Comparison of ENCODE assay signal across 20 cellular contexts in genomic region chr21:45546636-45547203, GRCh38. TPM values are rescaled to one million over a fixed set of nuclear protein-coding genes. Genes with fewer than 3 reads are reported as not detected.
A peak's percentile ranks its signal among the peaks of the same experiment; 100 is the strongest.
DNase-seq lines count a peak whose midpoint lies in the region; ATAC-seq and TF ChIP-seq lines count a peak whose summit lies in the region.
"Had no signal": no experiment of that assay in that cellular context is flagged by ENCODE, and none has a peak within 500 bp of the region (broad histone marks: within the 10 kb centered on the region; RNA-seq: fewer than 3 reads in every experiment).

No MANE protein-coding gene starts in this region.

- H3K4me3 Mint-ChIP-seq in endodermal cell (no peak overlapping the region), natural killer cell (no peak overlapping the region), GM23338 (no peak overlapping the region)

- H3K36me3 Mint-ChIP-seq in endodermal cell (ENCODE audit: low read depth) (no peaks in the 10 kb centered on the region), natural killer cell (no peaks in the 10 kb centered on the region), GM23338 (ENCODE audit: low read depth) (no peaks in the 10 kb centered on the region)

- WGBS in endodermal cell (ENCODE audit: insufficient coverage in 1 of 2, insufficient read length in 1 of 2), 2 experiments, result 95 to 96% methylated on average over 11 of the region's 11 CpGs

- H3K79me2 ChIP-seq in GM23338 (replicated peaks; ENCODE audit: insufficient read depth), result no peaks in the 10 kb centered on the region

- H3K4me1 Mint-ChIP-seq in endodermal cell (peaks cover 2% of the 10 kb centered on the region), natural killer cell (peaks cover 13 to 22% of the 10 kb centered on the region in 2 donors), GM23338 (peaks cover 17% of the 10 kb centered on the region)

- no peak overlapping the region for H2AFZ ChIP-seq in GM23338

- H4K20me1 ChIP-seq in GM23338 (replicated peaks; ENCODE audit: insufficient read depth), result no peaks in the 10 kb centered on the region

- H3K27ac ChIP-seq in endodermal cell (ENCODE audit: low read depth, low read length) (no peak overlapping the region), neutrophil (peak overlapping the region; percentile 50), GM23338 (ENCODE audit: low read depth) (no peak overlapping the region)
- H3K27ac ChIP-seq: BLaER1 treated with 17β-estradiol and CSF1 and Interleukin-3, amounts not matched to agents 10 nM and 100 nM had no signal

- H3K9me3 Mint-ChIP-seq in endodermal cell, result peaks cover 8% of the 10 kb centered on the region
- no peaks in the 10 kb centered on the region for H3K9me3 Mint-ChIP-seq in natural killer cell
- peaks cover 15% of the 10 kb centered on the region for H3K9me3 Mint-ChIP-seq in GM23338

- H3K27me3 Mint-ChIP-seq in endodermal cell (ENCODE audit: insufficient read depth), result peaks cover 20% of the 10 kb centered on the region
- peaks cover 0 to under 1% of the 10 kb centered on the region in 2 donors for H3K27me3 Mint-ChIP-seq in natural killer cell (ENCODE audit: low read depth in 2 of 2)
- H3K27me3 Mint-ChIP-seq in GM23338 (ENCODE audit: insufficient read depth, low read depth, poor library complexity), result peaks cover 13% of the 10 kb centered on the region

- no peak overlapping the region for H3K27ac Mint-ChIP-seq in endodermal cell
- H3K27ac Mint-ChIP-seq in natural killer cell, result no peak overlapping the region
- H3K27ac Mint-ChIP-seq in GM23338, result no peak overlapping the region

- no peaks in the 10 kb centered on the region for H3K36me3 ChIP-seq in endodermal cell (ENCODE audit: control insufficient read depth, insufficient read depth, low read length)
- no peaks in the 10 kb centered on the region for H3K36me3 ChIP-seq in neutrophil
- H3K36me3 ChIP-seq in GM23338 (ENCODE audit: insufficient read depth), result no peaks in the 10 kb centered on the region
- H3K36me3 ChIP-seq: BLaER1 treated with 17β-estradiol and CSF1 and Interleukin-3, amounts not matched to agents 10 nM and 100 nM had no signal

- H3F3A ChIP-seq in GM23338 (replicated peaks; ENCODE audit: low read depth), result no peaks in the 10 kb centered on the region

- peaks cover 9% of the 10 kb centered on the region for H3K4me1 ChIP-seq in endodermal cell (ENCODE audit: control insufficient read depth, insufficient read depth, low read length)
- H3K4me1 ChIP-seq in neutrophil (ENCODE audit: control insufficient read depth in 1 of 2, insufficient read depth in 1 of 2, low read depth in 1 of 2, low read length in 1 of 2), result peaks cover 43 to 62% of the 10 kb centered on the region in 2 experiments
- peaks cover 9% of the 10 kb centered on the region for H3K4me1 ChIP-seq in GM23338 (ENCODE audit: insufficient read depth)

- DNase-seq in activated CD8-positive, alpha-beta memory T cell treated with anti-CD3 and anti-CD28 coated beads, Interleukin-2, amount 50 U/mL, for 48 hours, result peak; percentile 32
- DNase-seq in activated CD8-positive, alpha-beta memory T cell treated with anti-CD3 and anti-CD28 coated beads, Interleukin-2, amount 50 U/mL, for 4 hours, result no peak
- peak; percentile 9 for DNase-seq in endodermal cell
- DNase-seq in ureter (ENCODE audit: low spot score), result peak; percentile 35
- no peak for DNase-seq in natural killer cell
- no peak for DNase-seq in GM23338 (ENCODE audit: low spot score)
- DNase-seq in stimulated activated CD8-positive, alpha-beta memory T cell treated with anti-CD3 and anti-CD28 coated beads, Interleukin-4, amount 100 ng/mL, for 48 hours, result no peak
- DNase-seq: DMS153, EL, HCEC 1CT, Kasumi-1, NCI-H1417, NCI-H1930, NCI-H2171 treated with DMSO at 0.1 percent for 48 hours, NCI-H510A, NCI-H82, Right ventricle myocardium superior had no signal

- no peak for ATAC-seq in natural killer cell
- ATAC-seq in GM23338, result no peak
- ATAC-seq: Panc1 had no signal

- peaks cover 6% of the 10 kb centered on the region; the same call in 1 of the 2 replicates for H3K9me2 ChIP-seq in GM23338 (ENCODE audit: insufficient read depth)

- no peak overlapping the region for H3K9ac ChIP-seq in endodermal cell (ENCODE audit: extremely low read depth, low read length, poor library complexity, severe bottlenecking)
- H3K9ac ChIP-seq: BLaER1 treated with 17β-estradiol and CSF1 and Interleukin-3, amounts not matched to agents 10 nM and 100 nM had no signal

- H3K4me2 ChIP-seq in GM23338, result no peak overlapping the region

- H3K9me3 ChIP-seq in endodermal cell (ENCODE audit: control insufficient read depth, low read length), result no peaks in the 10 kb centered on the region
- no peaks in the 10 kb centered on the region for H3K9me3 ChIP-seq in neutrophil
- H3K9me3 ChIP-seq: BLaER1 treated with 17β-estradiol and CSF1 and Interleukin-3, amounts not matched to agents 10 nM and 100 nM had no signal

- TF ChIP-seq CTCF in endodermal cell (conservative IDR thresholded peaks at IDR 0.05), result no peak
- TF ChIP-seq CTCF in neutrophil (IDR thresholded peaks at IDR 0.05), result no peak
- TF ChIP-seq CTCF in natural killer cell (IDR thresholded peaks at IDR 0.05), result no peak
- no peak for TF ChIP-seq CTCF in GM23338 (conservative IDR thresholded peaks at IDR 0.05; ENCODE audit: low read depth in 2 of 2)

- H3K4me3 ChIP-seq in endodermal cell (ENCODE audit: low read length) (no peak overlapping the region), neutrophil (ENCODE audit: low read depth in 1 of 2, low read length in 1 of 2) (no peak overlapping the region), GM23338 (no peak overlapping the region)
- H3K4me3 ChIP-seq: BLaER1 treated with 17β-estradiol and CSF1 and Interleukin-3, amounts not matched to agents 10 nM and 100 nM had no signal

- intact Hi-C loops in natural killer cell (cut with micrococcal nuclease), result no loop called here

- no peaks in the 10 kb centered on the region for H3K27me3 ChIP-seq in endodermal cell (ENCODE audit: control insufficient read depth, insufficient read depth, low read length, poor library complexity, severe bottlenecking)
- no peaks in the 10 kb centered on the region for H3K27me3 ChIP-seq in neutrophil
- no peaks in the 10 kb centered on the region for H3K27me3 ChIP-seq in GM23338 (ENCODE audit: insufficient read depth)

TF ChIP-seq in GM23338, 12 proteins besides CTCF, POLR2A, EP300 and RAD21:
- TF ChIP-seq NANOG (IDR thresholded peaks at IDR 0.05; ENCODE audit: borderline replicate concordance), result no peak
- TF ChIP-seq STAT1 (IDR thresholded peaks at IDR 0.05; ENCODE audit: unreplicated experiment), result no peak
- TF ChIP-seq REST (IDR thresholded peaks at IDR 0.05; ENCODE audit: unreplicated experiment), result no peak

RNA-seq across cellular contexts. Expression of gene SLC19A1, which starts 4.5 kb away (rescaled TPM):
- total RNA-seq in endodermal cell, result 10 to 100 TPM; 28.8 to 29.4 TPM
- 19.9 TPM for polyA plus RNA-seq in endodermal cell (2013, experiment 1 of 2)
- 16.4 TPM for polyA plus RNA-seq in endodermal cell (2013, experiment 2 of 2)
- 23.0 TPM for total RNA-seq in ureter
- 1 to 10 TPM; 2.5 to 9.0 (median 4.9) TPM for total RNA-seq in natural killer cell
- 25.9 and 33.0 TPM in 2 replicates for total RNA-seq in GM23338 (2014; rRNA removed; shearing (Covaris generic))
- polyA plus RNA-seq in GM23338 (2016; fragmentation: Nextera tagmentation; extraction: Ambion mirVana), result 31.2 and 37.4 TPM in 2 replicates

Comparison
In these comparisons a context has a peak if more than half of its experiments do, and no peak if none do; other contexts are left out.
1. DNase-seq: peak in activated CD8-positive, alpha-beta memory T cell treated with anti-CD3 and anti-CD28 coated beads, Interleukin-2, amount 50 U/mL, for 48 hours (single experiment), endodermal cell (single experiment) and ureter (single experiment); none in activated CD8-positive, alpha-beta memory T cell treated with anti-CD3 and anti-CD28 coated beads, Interleukin-2, amount 50 U/mL, for 4 hours (single experiment), natural killer cell (single experiment), GM23338 (single experiment) and stimulated activated CD8-positive, alpha-beta memory T cell treated with anti-CD3 and anti-CD28 coated beads, Interleukin-4, amount 100 ng/mL, for 48 hours (single experiment).